Comparison of ENCODE assay signal across 8 cellular contexts in the genomic region with DNA sequence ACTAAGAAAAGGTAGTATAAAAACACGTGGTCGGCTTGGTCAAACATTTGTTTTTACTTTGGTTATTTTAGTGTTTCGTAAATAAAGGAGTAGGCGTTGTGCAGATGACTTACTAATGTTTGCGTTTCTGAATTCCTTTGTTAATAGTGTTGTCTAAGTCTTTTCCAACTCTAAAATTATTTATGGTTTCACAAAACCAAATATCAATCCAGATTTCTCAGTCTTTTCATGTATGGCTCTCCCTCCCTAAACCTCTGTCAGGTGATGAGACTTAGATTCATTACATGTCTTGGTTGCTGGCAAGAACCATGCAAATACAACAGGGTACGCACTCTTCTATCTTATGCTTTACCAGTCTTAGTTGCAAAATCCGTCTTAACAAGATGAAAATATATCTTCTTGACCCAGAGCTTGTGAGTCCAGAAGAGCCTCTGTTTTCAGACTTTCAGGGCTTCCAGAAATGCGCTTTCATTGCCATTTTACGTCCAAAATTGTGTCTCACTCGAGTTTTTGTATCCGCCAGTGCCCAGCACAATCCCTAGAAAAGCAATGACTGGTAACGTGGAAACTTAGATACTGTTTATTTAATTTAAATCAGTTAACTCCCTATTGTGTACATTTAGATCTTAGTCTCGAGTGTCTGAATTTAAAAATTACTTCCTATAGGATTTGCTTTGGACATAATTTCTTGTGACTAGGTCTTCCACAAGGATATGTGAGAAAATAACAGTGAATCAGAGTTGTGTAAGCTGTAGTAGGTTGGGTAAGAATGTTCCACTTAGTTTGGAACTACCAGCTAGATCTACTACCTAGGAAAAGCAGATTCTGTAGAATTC. TPM values are rescaled to one million over a fixed set of nuclear protein-coding genes. Genes with fewer than 3 reads are reported as not detected.
DNase-seq lines count a peak whose midpoint lies in the region; ATAC-seq and TF ChIP-seq lines count a peak whose summit lies in the region.

No MANE protein-coding gene starts in this region.

- peaks cover 6% of the 10 kb centered on the region; the same call in 1 of the 2 replicates for H3K27me3 ChIP-seq in OCI-LY3 (ENCODE audit: low read depth, low read length)

- peak overlapping the region; percentile 85 for H3K4me3 Mint-ChIP-seq in activated CD4-positive, alpha-beta T cell treated with anti-CD3 and anti-CD28 coated beads, Interleukin-2, amount 10 ng/mL, durations not matched to agents 7 days and 5 days
- H3K4me3 Mint-ChIP-seq in effector memory CD8-positive, alpha-beta T cell: peak overlapping the region; percentile 83 to 87
- H3K4me3 Mint-ChIP-seq in naive thymus-derived CD8-positive, alpha-beta T cell: peak overlapping the region; percentile 78 to 95 (median 90)

- peaks cover 12% of the 10 kb centered on the region for H3K4me1 ChIP-seq in OCI-LY3 (ENCODE audit: low read length)

- H3K27ac ChIP-seq in OCI-LY3 (ENCODE audit: low read length): 0 out of 2 replicates have a peak overlapping the region, but pooled peaks have one; percentile 29

- H3K9me3 ChIP-seq in OCI-LY3 (ENCODE audit: insufficient read depth, low read length): no peaks in the 10 kb centered on the region

- no peak for ATAC-seq in effector memory CD8-positive, alpha-beta T cell (replicated peaks)
- no peak for ATAC-seq in naive thymus-derived CD8-positive, alpha-beta T cell
- no peak for ATAC-seq in HG03354 (IDR thresholded peaks at IDR 0.05; ENCODE audit: poor library complexity, severe bottlenecking, unreplicated experiment)

- CTCF ChIA-PET in activated CD4-positive, alpha-beta T cell treated with anti-CD3 and anti-CD28 coated beads, Interleukin-2, amount 10 ng/mL, durations not matched to agents 7 days and 5 days (lab: Charles Lee): no interaction called here

- H4K20me1 ChIP-seq in OCI-LY3 (ENCODE audit: insufficient read depth, low read length): no peaks in the 10 kb centered on the region

- H3K9ac ChIP-seq in OCI-LY3 (ENCODE audit: low read length): peak overlapping the region; percentile 71

- H3K9me3 Mint-ChIP-seq in activated CD4-positive, alpha-beta T cell treated with anti-CD3 and anti-CD28 coated beads, Interleukin-2, amount 10 ng/mL, durations not matched to agents 7 days and 5 days: no peaks in the 10 kb centered on the region
- H3K9me3 Mint-ChIP-seq in effector memory CD8-positive, alpha-beta T cell: no peaks in the 10 kb centered on the region
- no peaks in the 10 kb centered on the region for H3K9me3 Mint-ChIP-seq in naive thymus-derived CD8-positive, alpha-beta T cell

- peaks cover 36% of the 10 kb centered on the region for H3K79me2 ChIP-seq in OCI-LY3 (ENCODE audit: low read length)

- H3K27ac Mint-ChIP-seq in activated CD4-positive, alpha-beta T cell treated with anti-CD3 and anti-CD28 coated beads, Interleukin-2, amount 10 ng/mL, durations not matched to agents 7 days and 5 days: peak overlapping the region; percentile 96
- peak overlapping the region; percentile 81 to 88 for H3K27ac Mint-ChIP-seq in effector memory CD8-positive, alpha-beta T cell
- H3K27ac Mint-ChIP-seq in naive thymus-derived CD8-positive, alpha-beta T cell: peak overlapping the region; percentile 80 to 95 (median 94)

- peaks cover 18% of the 10 kb centered on the region for H3K27me3 Mint-ChIP-seq in activated CD4-positive, alpha-beta T cell treated with anti-CD3 and anti-CD28 coated beads, Interleukin-2, amount 10 ng/mL, durations not matched to agents 7 days and 5 days
- peaks cover 0 to 7% of the 10 kb centered on the region in 2 donors for H3K27me3 Mint-ChIP-seq in effector memory CD8-positive, alpha-beta T cell
- no peaks in the 10 kb centered on the region for H3K27me3 Mint-ChIP-seq in naive thymus-derived CD8-positive, alpha-beta T cell

- peaks cover 33% of the 10 kb centered on the region for H3K4me1 Mint-ChIP-seq in activated CD4-positive, alpha-beta T cell treated with anti-CD3 and anti-CD28 coated beads, Interleukin-2, amount 10 ng/mL, durations not matched to agents 7 days and 5 days
- H3K4me1 Mint-ChIP-seq in effector memory CD8-positive, alpha-beta T cell (ENCODE audit: low read depth in 2 of 2): peaks cover 14 to 21% of the 10 kb centered on the region in 2 donors
- peaks cover 12 to 35% (median 30%) of the 10 kb centered on the region in 4 donors for H3K4me1 Mint-ChIP-seq in naive thymus-derived CD8-positive, alpha-beta T cell

- peak overlapping the region; percentile 82 for H3K4me3 ChIP-seq in OCI-LY3 (ENCODE audit: low read length)

- H2AFZ ChIP-seq in OCI-LY3 (ENCODE audit: low read depth, low read length): peak overlapping the region; percentile 8; the same call in 1 of the 2 replicates

- peaks cover 16% of the 10 kb centered on the region for H3K36me3 Mint-ChIP-seq in activated CD4-positive, alpha-beta T cell treated with anti-CD3 and anti-CD28 coated beads, Interleukin-2, amount 10 ng/mL, durations not matched to agents 7 days and 5 days (ENCODE audit: low read depth)
- peaks cover 5% of the 10 kb centered on the region for H3K36me3 Mint-ChIP-seq in effector memory CD8-positive, alpha-beta T cell (ENCODE audit: insufficient read depth)
- H3K36me3 Mint-ChIP-seq in naive thymus-derived CD8-positive, alpha-beta T cell: peaks cover 0 to 31% (median 10%) of the 10 kb centered on the region in 3 donors

- H3K4me2 ChIP-seq in OCI-LY3 (ENCODE audit: low read length): peak overlapping the region; percentile 93

- peaks cover 20% of the 10 kb centered on the region for H3K36me3 ChIP-seq in OCI-LY3 (replicated peaks; ENCODE audit: low read depth, low read length)

- POLR2A ChIA-PET in activated CD4-positive, alpha-beta T cell treated with anti-CD3 and anti-CD28 coated beads, Interleukin-2, amount 10 ng/mL, durations not matched to agents 7 days and 5 days (lab: Charles Lee): no interaction called here
- POLR2A ChIA-PET in naive thymus-derived CD8-positive, alpha-beta T cell (lab: Charles Lee): interaction anchor here (1.1 kb wide), 1 partner anchor 7 kb away, joined by 3 read pairs; no protein-coding TSS in a partner anchor

- no peak for DNase-seq in activated CD4-positive, alpha-beta T cell treated with anti-CD3 and anti-CD28 coated beads, Interleukin-2, amount 10 ng/mL, durations not matched to agents 7 days and 5 days
- DNase-seq in activated CD4-positive, alpha-beta T cell treated with anti-CD3 and anti-CD28 coated beads, Interleukin-2, amount 50 U/mL, for 1 hour: no peak
- no peak for DNase-seq in effector memory CD8-positive, alpha-beta T cell
- DNase-seq in naive thymus-derived CD8-positive, alpha-beta T cell: peak in 2 of 10 donors; percentile 4 to 7
- DNase-seq in NCI-H345 treated with DMSO at 0.1 percent for 48 hours (lab: John Stamatoyannopoulos, UW; ENCODE audit: unreplicated experiment) (no peak), HPDE6-E6E7 (ENCODE audit: extremely low spot score) (no peak)

- no peak for TF ChIP-seq CTCF in OCI-LY3 (IDR thresholded peaks at IDR 0.05; ENCODE audit: low read depth, low read length)

RNA-seq across cellular contexts. Expression of gene MTHFD2L, which starts 0.9 kb away (rescaled TPM):
- total RNA-seq in activated CD4-positive, alpha-beta T cell treated with anti-CD3 and anti-CD28 coated beads, Interleukin-2, amount 10 ng/mL, durations not matched to agents 7 days and 5 days: 1 to 10 TPM; 7.9 to 8.9 TPM
- total RNA-seq in naive thymus-derived CD8-positive, alpha-beta T cell: 10 to 100 TPM; 13.3 to 14.8 TPM
- polyA plus RNA-seq in naive thymus-derived CD8-positive, alpha-beta T cell: 1 to 10 TPM; 5.2 to 7.8 (median 6.5) TPM

RNA-seq across cellular contexts. Expression of gene CXCL2, which starts 59.8 kb away (rescaled TPM):
- under 1 TPM in 1 of 2 experiments, not detected in 1; 0.22 TPM for total RNA-seq in activated CD4-positive, alpha-beta T cell treated with anti-CD3 and anti-CD28 coated beads, Interleukin-2, amount 10 ng/mL, durations not matched to agents 7 days and 5 days
- total RNA-seq in naive thymus-derived CD8-positive, alpha-beta T cell: not detected
- not detected for polyA plus RNA-seq in naive thymus-derived CD8-positive, alpha-beta T cell
